22 cellular contexts compared by ENCODE assay signal in genomic region chr6:3957321-3957720, GRCh38.
"Had no signal": no experiment of that assay in that cellular context is flagged by ENCODE, and none has a peak within 500 bp of the region (broad histone marks: within the 10 kb centered on the region; RNA-seq: fewer than 3 reads in every experiment).

No MANE protein-coding gene starts in this region.

- H3K9me3 ChIP-seq: esophagus squamous epithelium, prostate gland, tibial artery, upper lobe of right lung, vagina had no signal

- H3K9ac ChIP-seq: parathyroid adenoma had no signal

- DNase-seq: effector memory CD8-positive, alpha-beta T cell; esophagus squamous epithelium; immature natural killer cell; kidney; left colon; left ventricle myocardium superior; mesendoderm; naive thymus-derived CD4-positive, alpha-beta T cell; nephron progenitor cell; retina; spleen; stimulated activated CD4-positive, alpha-beta T cell treated with anti-CD3 and anti-CD28 coated beads, Interleukin-15, amount 100 ng/mL, for 24 hours; stimulated activated CD4-positive, alpha-beta T cell treated with anti-CD3 and anti-CD28 coated beads, Interleukin-1b, Interleukin-23, amount 100 ng/mL, for 48 hours; stimulated activated CD4-positive, alpha-beta T cell treated with anti-CD3 and anti-CD28 coated beads, Interleukin-4, amount 100 ng/mL, for 24 hours; tibial artery; upper lobe of right lung had no signal

- H3K27me3 ChIP-seq: esophagus squamous epithelium, tibial artery, upper lobe of right lung, vagina had no signal

- H3K27ac ChIP-seq: esophagus squamous epithelium, parathyroid adenoma, prostate gland, spleen, tibial artery, upper lobe of right lung, vagina had no signal

- H3K4me3 ChIP-seq: esophagus squamous epithelium, lung, prostate gland, spleen, tibial artery, upper lobe of right lung, vagina had no signal

- H3K4me1 ChIP-seq: esophagus squamous epithelium, parathyroid adenoma, prostate gland, spleen, tibial artery, upper lobe of right lung, vagina had no signal

- H3K36me3 ChIP-seq: esophagus squamous epithelium, prostate gland, spleen, tibial artery, upper lobe of right lung, vagina had no signal

- H2AFZ ChIP-seq: parathyroid adenoma had no signal

- ATAC-seq: effector memory CD8-positive, alpha-beta T cell; left colon; left ventricle myocardium superior; naive thymus-derived CD4-positive, alpha-beta T cell; sciatic nerve; stimulated activated memory B cell treated with anti-CD40 and anti-IgM and Interleukin-4, amounts not matched to agents 10 μg/mL and 1 μg/mL and 100 μg/mL, for 72 hours; upper lobe of right lung had no signal
